8 cellular contexts compared by ENCODE assay signal in genomic region chr1:145956776-145957442, GRCh38. TPM values are rescaled to one million over a fixed set of nuclear protein-coding genes. Genes with fewer than 3 reads are reported as not detected.
DNase-seq lines count a peak whose midpoint lies in the region; ATAC-seq and TF ChIP-seq lines count a peak whose summit lies in the region.

No MANE protein-coding gene starts in this region.

- peaks cover 27% of the 10 kb centered on the region for H3K36me3 Mint-ChIP-seq in Calu3 (ENCODE audit: insufficient read depth, unreplicated experiment)

- DNase-seq in Calu3, result no peak
- DNase-seq in OCI-LY7 (ENCODE audit: low spot score), result peak; percentile 51
- DNase-seq in GM13976 (ENCODE audit: low spot score), result no peak
- no peak for DNase-seq in foreskin melanocyte

- TF ChIP-seq CTCF in Calu3 (IDR thresholded peaks at IDR 0.05; ENCODE audit: unreplicated experiment) (no peak), OCI-LY7 (conservative IDR thresholded peaks at IDR 0.05; ENCODE audit: low read length) (no peak; the same call in 1 of the 2 replicates), GM13976 (IDR thresholded peaks at IDR 0.05; ENCODE audit: borderline replicate concordance, control extremely low read depth, extremely low read depth, insufficient read depth, missing control alignments) (no peak)

- H3K4me1 Mint-ChIP-seq in Calu3 (ENCODE audit: low read depth, unreplicated experiment), result peaks cover 34% of the 10 kb centered on the region

- H3K27me3 ChIP-seq in duodenal mucosa (ENCODE audit: control insufficient read depth in 1 of 2, insufficient read depth in 2 of 2, low read length in 2 of 2) (peaks cover 16 to 28% of the 10 kb centered on the region in 2 donors), mucosa of rectum (ENCODE audit: control insufficient read depth in 2 of 2, insufficient read depth in 2 of 2, low read length in 2 of 2) (peaks cover 11 to 23% of the 10 kb centered on the region in 2 donors)

- H3K4me2 ChIP-seq in OCI-LY7 (ENCODE audit: low read length), result peak overlapping the region; percentile 94

- intact Hi-C loops in Calu3 (cut with micrococcal nuclease; ENCODE audit: unreplicated experiment) (loop anchor here (1.0 kb wide), 1 partner anchor 7 kb away; the partner anchor contains the start of genes ANKRD34A and POLR3GL), OCI-LY7 (cut with micrococcal nuclease; ENCODE audit: unreplicated experiment) (loop anchor here (1.0 kb wide), 1 partner anchor 25 kb away; no protein-coding TSS in a partner anchor)

- CTCF ChIA-PET in Calu3 (lab: Charles Lee) (interaction anchor here (1.2 to 1.6 kb wide), 3 partner anchors 21 to 112 kb away, joined by 4 to 8 read pairs (median 6); partner anchors contain the start of gene NUDT17), OCI-LY7 (lab: Charles Lee; ENCODE audit: unreplicated experiment) (interaction anchor here (0.6 to 1.6 kb wide), 4 partner anchors 12 to 98 kb away, joined by 3 to 4 read pairs (median 4); partner anchors contain the start of gene PIAS3)

- no peaks in the 10 kb centered on the region for H3K9me2 ChIP-seq in OCI-LY7 (ENCODE audit: insufficient read depth, low read length)

- H3K79me2 ChIP-seq in OCI-LY7 (ENCODE audit: insufficient read depth, low read depth, low read length), result peaks cover 23% of the 10 kb centered on the region; the same call in 1 of the 2 replicates

- peaks cover 76% of the 10 kb centered on the region for H3K27me3 Mint-ChIP-seq in Calu3 (ENCODE audit: unreplicated experiment)

- peaks cover 3% of the 10 kb centered on the region; the same call in 1 of the 2 replicates for H4K20me1 ChIP-seq in OCI-LY7 (ENCODE audit: insufficient read depth, low read length)

- H3K4me3 Mint-ChIP-seq in Calu3 (ENCODE audit: low read depth, unreplicated experiment), result peak overlapping the region; percentile 70

- H3K27ac Mint-ChIP-seq in Calu3 (ENCODE audit: unreplicated experiment), result peak overlapping the region; percentile 17

- H3K27ac ChIP-seq in OCI-LY7 (ENCODE audit: low read depth, low read length, poor library complexity, severe bottlenecking) (peak overlapping the region; percentile 53), duodenal mucosa (ENCODE audit: low read depth, low read length) (peak overlapping the region; percentile 47), mucosa of rectum (ENCODE audit: low read depth in 2 of 2, low read length in 2 of 2) (peak overlapping the region; percentile 70 to 85)

- no peak for ATAC-seq in GM19397 (IDR thresholded peaks at IDR 0.05; ENCODE audit: unreplicated experiment)
- ATAC-seq in HG02759 (IDR thresholded peaks at IDR 0.05; ENCODE audit: unreplicated experiment), result no peak

- H3K4me1 ChIP-seq in OCI-LY7 (ENCODE audit: insufficient read depth, low read length, poor library complexity, severe bottlenecking) (peaks cover 57% of the 10 kb centered on the region), duodenal mucosa (ENCODE audit: control insufficient read depth in 1 of 2, insufficient read depth in 2 of 2, low read length in 2 of 2) (peaks cover 31 to 54% of the 10 kb centered on the region in 2 donors), mucosa of rectum (ENCODE audit: control insufficient read depth in 2 of 2, insufficient read depth in 2 of 2, low read length in 2 of 2) (peaks cover 30 to 46% of the 10 kb centered on the region in 2 donors)

- POLR2A ChIA-PET in OCI-LY7 (lab: Charles Lee), result interaction anchor here (0.9 to 2.6 kb wide), 8 partner anchors 10 to 97 kb away, joined by 3 to 20 read pairs (median 10); partner anchors contain the start of genes RBM8A and TXNIP

- H3K4me3 ChIP-seq in OCI-LY7 (ENCODE audit: low read depth, low read length, poor library complexity, severe bottlenecking), result peak overlapping the region; percentile 86
- peak overlapping the region; percentile 62 to 67 for H3K4me3 ChIP-seq in duodenal mucosa (ENCODE audit: low read depth in 1 of 2, low read length in 2 of 2)
- H3K4me3 ChIP-seq in mucosa of rectum (ENCODE audit: low read length in 2 of 2), result peak overlapping the region; percentile 63 to 79

- H3K9me3 ChIP-seq in OCI-LY7 (ENCODE audit: low read length), result no peaks in the 10 kb centered on the region
- no peaks in the 10 kb centered on the region for H3K9me3 ChIP-seq in duodenal mucosa (ENCODE audit: control insufficient read depth in 1 of 2, low read length in 2 of 2)
- H3K9me3 ChIP-seq in mucosa of rectum (ENCODE audit: control insufficient read depth in 2 of 2, low read length in 2 of 2), result no peaks in the 10 kb centered on the region

- H3K9me3 Mint-ChIP-seq in Calu3 (ENCODE audit: low read depth, unreplicated experiment), result no peaks in the 10 kb centered on the region

- H3K9ac ChIP-seq in duodenal mucosa (ENCODE audit: low read depth in 1 of 2, low read length in 2 of 2) (peak overlapping the region; percentile 52 to 53), mucosa of rectum (ENCODE audit: low read depth in 1 of 2, low read length in 2 of 2) (peak overlapping the region; percentile 57 to 68)

- H3K36me3 ChIP-seq in OCI-LY7 (ENCODE audit: insufficient read depth, low read length) (peaks cover 13% of the 10 kb centered on the region; the same call in 1 of the 2 replicates), duodenal mucosa (ENCODE audit: control insufficient read depth in 1 of 2, insufficient read depth in 2 of 2, low read length in 2 of 2) (no peaks in the 10 kb centered on the region), mucosa of rectum (ENCODE audit: control insufficient read depth in 2 of 2, insufficient read depth in 2 of 2, low read length in 2 of 2) (no peaks in the 10 kb centered on the region)

- peak overlapping the region; percentile 44 for H2AFZ ChIP-seq in OCI-LY7 (ENCODE audit: low read length)

- in situ Hi-C loops in GM13976 (cut with MboI; ENCODE audit: low sequenced_read_pairs, unreplicated experiment), result no loop called here

- BruUV-seq in Calu3 (replicated peaks; lab: Mats Ljungman, UMichigan), result TSS peak; percentile 30
- TSS peak; percentile 62 for BruUV-seq in OCI-LY7 (replicated peaks; lab: Mats Ljungman, UMichigan)

RNA-seq across cellular contexts. Expression of gene LIX1L, which starts 0.9 kb away (rescaled TPM):
- total RNA-seq in Calu3 (2022), result 6.3 and 7.2 TPM in 2 replicates
- 10.2 and 11.6 TPM in 2 replicates for total RNA-seq in OCI-LY7 (2014; rRNA removed; shearing (Covaris generic))
- 26.3 and 31.8 TPM in 2 replicates for total RNA-seq in OCI-LY7 (2022)

RNA-seq across cellular contexts. Expression of gene ANKRD34A, which starts 7.5 kb away (rescaled TPM):
- total RNA-seq in Calu3 (2022) (0.19 and 0.27 TPM in 2 replicates), OCI-LY7 (2022) (4.5 and 4.8 TPM in 2 replicates)
- 0.62 and 1.9 TPM in 2 replicates for total RNA-seq in OCI-LY7 (2014; rRNA removed; shearing (Covaris generic))

RNA-seq across cellular contexts. Expression of gene POLR3GL, which starts 7.6 kb away (rescaled TPM):
- total RNA-seq in Calu3 (2022), result 9.9 and 11.5 TPM in 2 replicates
- 19.8 and 29.8 TPM in 2 replicates for total RNA-seq in OCI-LY7 (2014; rRNA removed; shearing (Covaris generic))
- total RNA-seq in OCI-LY7 (2022), result 27.3 and 30.7 TPM in 2 replicates

RNA-seq across cellular contexts. Expression of gene RBM8A, which starts 29.6 kb away (rescaled TPM):
- total RNA-seq in Calu3 (2022) (167 and 177 TPM in 2 replicates), OCI-LY7 (2022) (177 and 200 TPM in 2 replicates)
- 135 and 239 TPM in 2 replicates for total RNA-seq in OCI-LY7 (2014; rRNA removed; shearing (Covaris generic))

RNA-seq across cellular contexts. Expression of gene PEX11B, which starts 38.4 kb away (rescaled TPM):
- total RNA-seq in Calu3 (2022) (27.1 and 27.3 TPM in 2 replicates), OCI-LY7 (2022) (29.8 and 32.9 TPM in 2 replicates)
- 18.2 and 19.5 TPM in 2 replicates for total RNA-seq in OCI-LY7 (2014; rRNA removed; shearing (Covaris generic))
